Comparison of ENCODE assay signal across 17 cellular contexts in genomic region chr20:62151225-62151624, GRCh38. TPM values are rescaled to one million over a fixed set of nuclear protein-coding genes. Genes with fewer than 3 reads are reported as not detected.
DNase-seq lines count a peak whose midpoint lies in the region; ATAC-seq and TF ChIP-seq lines count a peak whose summit lies in the region.
"Had no signal": no experiment of that assay in that cellular context is flagged by ENCODE, and none has a peak within 500 bp of the region (broad histone marks: within the 10 kb centered on the region; RNA-seq: fewer than 3 reads in every experiment).

No MANE protein-coding gene starts in this region.

- H3K4me3 Mint-ChIP-seq in stimulated activated memory B cell treated with anti-CD40 and anti-IgM and Interleukin-4, amounts not matched to agents 10 μg/mL and 1 μg/mL and 100 μg/mL, for 72 hours: no peak overlapping the region
- H3K4me3 Mint-ChIP-seq: B cell; CD8-positive, alpha-beta T cell had no signal

- peaks cover 11% of the 10 kb centered on the region for H3K9me3 Mint-ChIP-seq in stimulated activated memory B cell treated with anti-CD40 and anti-IgM and Interleukin-4, amounts not matched to agents 10 μg/mL and 1 μg/mL and 100 μg/mL, for 72 hours

- H3K27me3 ChIP-seq in RWPE2 (ENCODE audit: insufficient read depth, poor library complexity, severe bottlenecking) (no peaks in the 10 kb centered on the region), mesenchymal stem cell (ENCODE audit: control insufficient read depth in 1 of 2, insufficient read depth in 1 of 2, low read length in 2 of 2) (no peaks in the 10 kb centered on the region), A673 (replicated peaks; ENCODE audit: insufficient read depth, low read depth, low read length, poor library complexity) (no peaks in the 10 kb centered on the region)
- H3K27me3 ChIP-seq: BLaER1 treated with 17β-estradiol and CSF1 and Interleukin-3, amounts not matched to agents 10 nM and 100 nM had no signal

- H3K9ac ChIP-seq in mesenchymal stem cell (ENCODE audit: low read length): no peak overlapping the region
- H3K9ac ChIP-seq: GM23248 had no signal

- H3K27me3 Mint-ChIP-seq in stimulated activated memory B cell treated with anti-CD40 and anti-IgM and Interleukin-4, amounts not matched to agents 10 μg/mL and 1 μg/mL and 100 μg/mL, for 72 hours: no peaks in the 10 kb centered on the region
- H3K27me3 Mint-ChIP-seq: B cell had no signal

- no peak overlapping the region for H2BK5ac ChIP-seq in mesenchymal stem cell (ENCODE audit: low read depth, low read length, poor library complexity, severe bottlenecking)

- ATAC-seq in Right ventricle myocardium inferior (no peak), Right ventricle myocardium superior (ENCODE audit: poor library complexity) (no peak), RWPE2 (ENCODE audit: low read depth) (no peak)
- peak; percentile 18 for ATAC-seq in stimulated activated memory B cell treated with anti-CD40 and anti-IgM and Interleukin-4, amounts not matched to agents 10 μg/mL and 1 μg/mL and 100 μg/mL, for 72 hours
- ATAC-seq: CD8-positive, alpha-beta T cell had no signal

- no peak overlapping the region for H2BK12ac ChIP-seq in mesenchymal stem cell (ENCODE audit: low read length in 2 of 2)

- no peak overlapping the region for H4K8ac ChIP-seq in mesenchymal stem cell (ENCODE audit: low read length)

- DNase-seq in Right ventricle myocardium inferior (ENCODE audit: missing footprints): peak; percentile 46
- DNase-seq in Right ventricle myocardium superior: no peak
- peak; percentile 88 for DNase-seq in RWPE2 (ENCODE audit: low spot score)
- peak; percentile 46 for DNase-seq in myocyte (ENCODE audit: low read depth)
- DNase-seq in mesenchymal stem cell: no peak
- DNase-seq in A673 (ENCODE audit: low spot score): no peak
- DNase-seq in DMS 273 (lab: John Stamatoyannopoulos, UW; ENCODE audit: unreplicated experiment): no peak
- DNase-seq: 8988T; CD8-positive, alpha-beta T cell; DMS153; DMS79; GDM1; GM23248; HCEC 1CT had no signal

- H3K4me1 ChIP-seq in RWPE2 (ENCODE audit: insufficient read depth, poor library complexity, severe bottlenecking) (peaks cover 30% of the 10 kb centered on the region), mesenchymal stem cell (ENCODE audit: control insufficient read depth, insufficient read depth, low read depth, low read length) (peaks cover 51% of the 10 kb centered on the region), A673 (ENCODE audit: insufficient read depth, low read length, poor library complexity, severe bottlenecking) (no peaks in the 10 kb centered on the region)

- no peak overlapping the region for H2BK15ac ChIP-seq in mesenchymal stem cell (ENCODE audit: low read depth, poor library complexity, severe bottlenecking)

- no peak overlapping the region for H3K14ac ChIP-seq in mesenchymal stem cell (ENCODE audit: low read length in 2 of 2)

- BruUV-seq in A673 (replicated peaks; lab: Mats Ljungman, UMichigan): no TSS peak

- no peak overlapping the region for H2AFZ ChIP-seq in mesenchymal stem cell (ENCODE audit: low read depth, low read length)
- H2AFZ ChIP-seq: GM23248 had no signal

- H3K9me3 ChIP-seq in RWPE2 (ENCODE audit: severe bottlenecking) (no peaks in the 10 kb centered on the region), mesenchymal stem cell (ENCODE audit: control insufficient read depth, low read length) (no peaks in the 10 kb centered on the region), A673 (ENCODE audit: low read depth, low read length, poor library complexity, severe bottlenecking) (no peaks in the 10 kb centered on the region)

- H3K4ac ChIP-seq in mesenchymal stem cell (ENCODE audit: low read depth in 1 of 2, low read length in 2 of 2): no peak overlapping the region

- H3K27ac ChIP-seq in RWPE2 (ENCODE audit: poor library complexity, severe bottlenecking): no peak overlapping the region
- H3K27ac ChIP-seq in mesenchymal stem cell (ENCODE audit: low read length, poor library complexity, severe bottlenecking): no peak overlapping the region
- H3K27ac ChIP-seq in A673 (ENCODE audit: low read depth, low read length, poor library complexity, severe bottlenecking): no peak overlapping the region
- H3K27ac ChIP-seq: BLaER1 treated with 17β-estradiol and CSF1 and Interleukin-3, amounts not matched to agents 10 nM and 100 nM; GM23248 had no signal

- POLR2A ChIA-PET in A673 (lab: Charles Lee; ENCODE audit: low non-redundant PET): no interaction called here

- peaks cover 39% of the 10 kb centered on the region for H3K79me1 ChIP-seq in mesenchymal stem cell (replicated peaks; ENCODE audit: low read length, poor library complexity, severe bottlenecking)

- H3K36me3 ChIP-seq in RWPE2 (ENCODE audit: low read depth) (peaks cover 31% of the 10 kb centered on the region), mesenchymal stem cell (ENCODE audit: control insufficient read depth in 1 of 2, insufficient read depth in 2 of 2, low read depth in 1 of 2, low read length in 2 of 2) (peaks cover 24 to 54% of the 10 kb centered on the region in 2 experiments), A673 (ENCODE audit: insufficient read depth, low read length, poor library complexity, severe bottlenecking) (peaks cover 9% of the 10 kb centered on the region)

- H3K4me2 ChIP-seq in mesenchymal stem cell (ENCODE audit: low read length, poor library complexity, severe bottlenecking): no peak overlapping the region
- H3K4me2 ChIP-seq: BLaER1 treated with 17β-estradiol and CSF1 and Interleukin-3, amounts not matched to agents 10 nM and 100 nM had no signal

- H4K91ac ChIP-seq in mesenchymal stem cell (ENCODE audit: low read length): no peak overlapping the region

- H2BK120ac ChIP-seq in mesenchymal stem cell (ENCODE audit: low read depth, low read length): no peak overlapping the region

- CTCF ChIA-PET in A673 (lab: Charles Lee): no interaction called here

- H3K4me3 ChIP-seq in RWPE2 (ENCODE audit: severe bottlenecking) (no peak overlapping the region), mesenchymal stem cell (ENCODE audit: insufficient read depth in 1 of 2, low read depth in 1 of 2, low read length in 2 of 2) (no peak overlapping the region), A673 (ENCODE audit: low read depth, low read length, poor library complexity, severe bottlenecking) (no peak overlapping the region)
- H3K4me3 ChIP-seq: BLaER1 treated with 17β-estradiol and CSF1 and Interleukin-3, amounts not matched to agents 10 nM and 100 nM; GM23248 had no signal

- over 99% methylated on average over 11 of the region's 11 CpGs for WGBS in mesenchymal stem cell

- TF ChIP-seq CTCF in RWPE2 (IDR thresholded peaks at IDR 0.05; ENCODE audit: poor library complexity, severe bottlenecking) (no peak), A673 (conservative IDR thresholded peaks at IDR 0.05; ENCODE audit: low read depth, low read length) (no peak)

- H3K23ac ChIP-seq in mesenchymal stem cell (ENCODE audit: low read length in 2 of 2): no peak overlapping the region

- H3K4me1 Mint-ChIP-seq in stimulated activated memory B cell treated with anti-CD40 and anti-IgM and Interleukin-4, amounts not matched to agents 10 μg/mL and 1 μg/mL and 100 μg/mL, for 72 hours: peaks cover 40% of the 10 kb centered on the region

- peaks cover 43% of the 10 kb centered on the region for H3K36me3 Mint-ChIP-seq in stimulated activated memory B cell treated with anti-CD40 and anti-IgM and Interleukin-4, amounts not matched to agents 10 μg/mL and 1 μg/mL and 100 μg/mL, for 72 hours

- intact Hi-C loops in Right ventricle myocardium inferior (cut with DNase I): no loop called here
- intact Hi-C loops in Right ventricle myocardium superior (cut with DNase I): no loop called here
- intact Hi-C loops in A673 (cut with micrococcal nuclease; ENCODE audit: unreplicated experiment): no loop called here

- H3K27ac Mint-ChIP-seq in stimulated activated memory B cell treated with anti-CD40 and anti-IgM and Interleukin-4, amounts not matched to agents 10 μg/mL and 1 μg/mL and 100 μg/mL, for 72 hours: no peak overlapping the region
- H3K27ac Mint-ChIP-seq: B cell; CD8-positive, alpha-beta T cell had no signal

- no peak overlapping the region for H3K18ac ChIP-seq in mesenchymal stem cell (ENCODE audit: low read depth in 1 of 2, low read length in 2 of 2)

- no peak overlapping the region for H2AK5ac ChIP-seq in mesenchymal stem cell (ENCODE audit: low read length, severe bottlenecking)

RNA-seq across cellular contexts. Expression of gene SS18L1, which starts 7.7 kb away (rescaled TPM):
- total RNA-seq in Right ventricle myocardium inferior (7.8 TPM), Right ventricle myocardium superior (8.9 TPM), myocyte (19.3 and 22.6 TPM in 2 replicates), A673 (2021) (34.7 and 39.6 TPM in 2 replicates)
- polyA plus RNA-seq in myocyte (2012): 10.5 TPM
- 7.1 TPM for polyA plus RNA-seq in mesenchymal stem cell (2013, experiment 1 of 2)
- 6.1 TPM for polyA plus RNA-seq in mesenchymal stem cell (2013, experiment 2 of 2)

RNA-seq across cellular contexts. Expression of gene PSMA7, which starts 8.0 kb away (rescaled TPM):
- total RNA-seq in Right ventricle myocardium inferior: 230 TPM
- total RNA-seq in Right ventricle myocardium superior: 239 TPM
- total RNA-seq in myocyte: 334 and 371 TPM in 2 replicates
- 317 TPM for polyA plus RNA-seq in myocyte (2012)
- 378 TPM for polyA plus RNA-seq in mesenchymal stem cell (2013, experiment 1 of 2)
- 392 TPM for polyA plus RNA-seq in mesenchymal stem cell (2013, experiment 2 of 2)
- 555 and 593 TPM in 2 replicates for total RNA-seq in A673 (2021)

RNA-seq across cellular contexts. Expression of gene LSM14B, which starts 28.9 kb away (rescaled TPM):
- total RNA-seq in Right ventricle myocardium inferior: 55.2 TPM
- total RNA-seq in Right ventricle myocardium superior: 51.7 TPM
- total RNA-seq in myocyte: 84.8 and 93.7 TPM in 2 replicates
- polyA plus RNA-seq in myocyte (2012): 41.6 TPM
- polyA plus RNA-seq in mesenchymal stem cell (2013, experiment 1 of 2): 32.2 TPM
- polyA plus RNA-seq in mesenchymal stem cell (2013, experiment 2 of 2): 31.4 TPM
- total RNA-seq in A673 (2021): 72.5 and 80.2 TPM in 2 replicates

RNA-seq across cellular contexts. Expression of gene MTG2, which starts 31.6 kb away (rescaled TPM):
- total RNA-seq in Right ventricle myocardium inferior (21.6 TPM), Right ventricle myocardium superior (20.8 TPM), myocyte (35.1 and 39.5 TPM in 2 replicates), A673 (2021) (40.9 and 48.1 TPM in 2 replicates)
- polyA plus RNA-seq in myocyte (2012): 31.2 TPM
- 27.8 TPM for polyA plus RNA-seq in mesenchymal stem cell (2013, experiment 1 of 2)
- polyA plus RNA-seq in mesenchymal stem cell (2013, experiment 2 of 2): 26.3 TPM

Comparison
In these comparisons a context has a peak if more than half of its experiments do, and no peak if none do; other contexts are left out.
1. DNase-seq: peak in Right ventricle myocardium inferior (single experiment), RWPE2 (single experiment) and myocyte (single experiment); none in Right ventricle myocardium superior (single experiment), mesenchymal stem cell (single experiment), A673 (single experiment) and DMS 273 (single experiment).